Comparison of ENCODE assay signal across 18 cellular contexts in the genomic region with DNA sequence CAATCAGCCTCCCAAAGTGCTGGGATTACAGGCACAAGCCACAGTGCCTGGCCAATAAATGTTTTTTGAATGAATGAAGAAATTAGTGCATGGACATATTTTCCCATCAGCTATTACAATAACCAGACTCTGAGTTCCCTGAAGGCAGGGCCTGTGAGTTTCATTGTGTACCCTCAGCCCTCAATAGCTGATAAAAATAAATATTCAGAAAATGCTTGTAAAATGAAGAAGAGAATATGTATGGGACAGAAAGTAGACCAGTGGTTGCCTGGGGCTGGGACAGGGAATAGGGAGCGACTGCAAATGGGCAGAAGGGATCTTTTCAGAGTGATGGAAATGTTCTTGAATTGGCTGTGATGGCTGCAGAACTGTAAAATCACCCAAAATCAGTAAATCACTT. TPM values are rescaled to one million over a fixed set of nuclear protein-coding genes. Genes with fewer than 3 reads are reported as not detected.
DNase-seq lines count a peak whose midpoint lies in the region; ATAC-seq, FAIRE-seq and TF ChIP-seq lines count a peak whose summit lies in the region.
"Had no signal": no experiment of that assay in that cellular context is flagged by ENCODE, and none has a peak within 500 bp of the region (broad histone marks: within the 10 kb centered on the region; RNA-seq: fewer than 3 reads in every experiment).

No MANE protein-coding gene starts in this region.

- H3K4me3 Mint-ChIP-seq in CD4-positive, CD25-positive, alpha-beta regulatory T cell, result peak overlapping the region in 3 of 4 donors; percentile 22 to 80 (median 27)
- peak overlapping the region; percentile 0 for H3K4me3 Mint-ChIP-seq in activated T-helper 2 cell treated with anti-CD3 and anti-CD28 coated beads, Interferon-gamma antibody, Interleukin-2, Interleukin-4, amounts not matched to agents 10 μg/mL and 5 μg/mL and 100 μg/mL, durations not matched to agents 14 hours and 24 hours and 36 hours (ENCODE audit: low read depth)
- H3K4me3 Mint-ChIP-seq in neural crest cell (peak overlapping the region; percentile 68), immature natural killer cell (peak overlapping the region in 2 of 5 donors; percentile 27 to 52)

- H3K27ac ChIP-seq in A549, result no peak overlapping the region
- H3K27ac ChIP-seq in CD4-positive, CD25-positive, alpha-beta regulatory T cell (ENCODE audit: insufficient read depth, low read length, poor library complexity, severe bottlenecking), result no peak overlapping the region
- H3K27ac ChIP-seq in GM23248, result no peak overlapping the region
- H3K27ac ChIP-seq: SJSA1 had no signal

- no peak for TF ChIP-seq POLR2A in A549 (IDR thresholded peaks at IDR 0.05; ENCODE audit: low read length)

- POLR2A ChIA-PET in A549 (lab: Yijun Ruan, JAX), result interaction anchor here (2.9 kb wide), 1 partner anchor 89 kb away, joined by 19 read pairs; the partner anchor contains the start of gene ACTMAP

- TF ChIP-seq CTCF in A549 (IDR thresholded peaks at IDR 0.05) (no peak), neural crest cell (conservative IDR thresholded peaks at IDR 0.05) (no peak)

- DNase-seq in A549 (ENCODE audit: low read depth in 1 of 2, low spot score in 1 of 2) (no peak), neural crest cell (ENCODE audit: low read depth, low spot score) (no peak), immature natural killer cell (no peak), GM23248 (no peak), NCI-H146 treated with DMSO at 0.1 percent for 48 hours (lab: John Stamatoyannopoulos, UW; ENCODE audit: unreplicated experiment) (no peak)
- DNase-seq in CD4-positive, CD25-positive, alpha-beta regulatory T cell, result no peak
- DNase-seq in activated T-helper 2 cell treated with anti-CD3 and anti-CD28 coated beads, Interferon-gamma antibody, Interleukin-2, Interleukin-4, amounts not matched to agents 10 μg/mL and 5 μg/mL and 100 μg/mL, durations not matched to agents 14 hours and 24 hours and 36 hours (ENCODE audit: low spot score), result no peak
- DNase-seq in stimulated activated CD4-positive, alpha-beta T cell treated with anti-CD3 and anti-CD28 coated beads, Interleukin-4, amount 100 ng/mL, for 1 hour, result no peak
- DNase-seq: ACHN, DMS79 treated with DMSO at 0.1 percent for 48 hours, MM.1S, NCI-H1092, NCI-H1436 treated with DMSO at 0.1 percent for 48 hours, NCI-H2081, NCI-H2171 treated with DMSO at 0.1 percent for 48 hours, NCI-H446 treated with DMSO at 0.1 percent for 48 hours had no signal

- peak; percentile 81 for FAIRE-seq in A549 (lab: Jason Lieb, UNC)

- H2AFZ ChIP-seq in GM23248, result no peak overlapping the region

- in situ Hi-C loops in GM23248 (cut with MboI), result loop anchor here (25.0 kb wide), 1 partner anchor 476 kb away; no protein-coding TSS in a partner anchor

- TF ChIP-seq EP300 in A549 (IDR thresholded peaks at IDR 0.05), result no peak

- no peaks in the 10 kb centered on the region for H3K9me3 ChIP-seq in A549
- H3K9me3 ChIP-seq in CD4-positive, CD25-positive, alpha-beta regulatory T cell (ENCODE audit: control insufficient read depth in 2 of 2, low read length in 2 of 2), result no peaks in the 10 kb centered on the region
- H3K9me3 ChIP-seq in GM23248 (ENCODE audit: low read depth), result no peaks in the 10 kb centered on the region
- H3K9me3 ChIP-seq: SJSA1 had no signal

- H3K9me3 Mint-ChIP-seq in CD4-positive, CD25-positive, alpha-beta regulatory T cell, result no peaks in the 10 kb centered on the region
- H3K9me3 Mint-ChIP-seq in activated T-helper 2 cell treated with anti-CD3 and anti-CD28 coated beads, Interferon-gamma antibody, Interleukin-2, Interleukin-4, amounts not matched to agents 10 μg/mL and 5 μg/mL and 100 μg/mL, durations not matched to agents 14 hours and 24 hours and 36 hours, result no peaks in the 10 kb centered on the region
- no peaks in the 10 kb centered on the region for H3K9me3 Mint-ChIP-seq in neural crest cell
- H3K9me3 Mint-ChIP-seq in immature natural killer cell, result no peaks in the 10 kb centered on the region

- WGBS in A549 (ENCODE audit: missing lambda C conversion rate), result 69% methylated on average over 1 of the region's 1 CpG
- WGBS in GM23248 (ENCODE audit: low coverage in 1 of 2, low lambda C conversion rate in 2 of 2, missing lambda C conversion rate in 2 of 2), 2 experiments, result 88 to 90% methylated on average over 1 of the region's 1 CpG

- H3K79me2 ChIP-seq in GM23248 (ENCODE audit: insufficient read depth), result no peaks in the 10 kb centered on the region

- no peak overlapping the region for H3K9ac ChIP-seq in GM23248

- no peaks in the 10 kb centered on the region for H3K9me2 ChIP-seq in GM23248 (ENCODE audit: insufficient read depth)

- peaks cover 33% of the 10 kb centered on the region for H3F3A ChIP-seq in GM23248 (ENCODE audit: insufficient read depth)

- H3K27me3 Mint-ChIP-seq in CD4-positive, CD25-positive, alpha-beta regulatory T cell, result peaks cover 21% of the 10 kb centered on the region
- no peaks in the 10 kb centered on the region for H3K27me3 Mint-ChIP-seq in activated T-helper 2 cell treated with anti-CD3 and anti-CD28 coated beads, Interferon-gamma antibody, Interleukin-2, Interleukin-4, amounts not matched to agents 10 μg/mL and 5 μg/mL and 100 μg/mL, durations not matched to agents 14 hours and 24 hours and 36 hours (ENCODE audit: low read depth)
- peaks cover 5% of the 10 kb centered on the region for H3K27me3 Mint-ChIP-seq in neural crest cell (ENCODE audit: low read depth)
- H3K27me3 Mint-ChIP-seq in immature natural killer cell (ENCODE audit: low read depth in 3 of 3), result peaks cover 0 to 6% (median 5%) of the 10 kb centered on the region in 3 donors

- peaks cover 0 to 15% (median 4%) of the 10 kb centered on the region in 4 donors for H3K4me1 Mint-ChIP-seq in CD4-positive, CD25-positive, alpha-beta regulatory T cell
- H3K4me1 Mint-ChIP-seq in activated T-helper 2 cell treated with anti-CD3 and anti-CD28 coated beads, Interferon-gamma antibody, Interleukin-2, Interleukin-4, amounts not matched to agents 10 μg/mL and 5 μg/mL and 100 μg/mL, durations not matched to agents 14 hours and 24 hours and 36 hours (ENCODE audit: low read depth), result peaks cover 14% of the 10 kb centered on the region
- H3K4me1 Mint-ChIP-seq in neural crest cell, result no peaks in the 10 kb centered on the region
- H3K4me1 Mint-ChIP-seq in immature natural killer cell, result peaks cover 8 to 11% of the 10 kb centered on the region in 2 donors

- H3K36me3 Mint-ChIP-seq in CD4-positive, CD25-positive, alpha-beta regulatory T cell, result no peaks in the 10 kb centered on the region
- peaks cover 2% of the 10 kb centered on the region for H3K36me3 Mint-ChIP-seq in activated T-helper 2 cell treated with anti-CD3 and anti-CD28 coated beads, Interferon-gamma antibody, Interleukin-2, Interleukin-4, amounts not matched to agents 10 μg/mL and 5 μg/mL and 100 μg/mL, durations not matched to agents 14 hours and 24 hours and 36 hours (ENCODE audit: low read depth)
- no peaks in the 10 kb centered on the region for H3K36me3 Mint-ChIP-seq in neural crest cell (ENCODE audit: low read depth)
- no peaks in the 10 kb centered on the region for H3K36me3 Mint-ChIP-seq in immature natural killer cell

- no peaks in the 10 kb centered on the region for H3K36me3 ChIP-seq in CD4-positive, CD25-positive, alpha-beta regulatory T cell (ENCODE audit: control insufficient read depth, insufficient read depth, low read length)
- no peaks in the 10 kb centered on the region for H3K36me3 ChIP-seq in GM23248 (ENCODE audit: low read depth)
- H3K36me3 ChIP-seq: SJSA1 had no signal

- no peak overlapping the region for H3K4me3 ChIP-seq in A549
- no peak overlapping the region for H3K4me3 ChIP-seq in CD4-positive, CD25-positive, alpha-beta regulatory T cell (ENCODE audit: low read depth, low read length)
- H3K4me3 ChIP-seq in GM23248, result no peak overlapping the region
- H3K4me3 ChIP-seq: SJSA1 had no signal

- peak overlapping the region in 1 of 3 donors; percentile 72 for H3K27ac Mint-ChIP-seq in CD4-positive, CD25-positive, alpha-beta regulatory T cell
- H3K27ac Mint-ChIP-seq in activated T-helper 2 cell treated with anti-CD3 and anti-CD28 coated beads, Interferon-gamma antibody, Interleukin-2, Interleukin-4, amounts not matched to agents 10 μg/mL and 5 μg/mL and 100 μg/mL, durations not matched to agents 14 hours and 24 hours and 36 hours, result no peak overlapping the region
- no peak overlapping the region for H3K27ac Mint-ChIP-seq in neural crest cell (ENCODE audit: unreplicated experiment)
- H3K27ac Mint-ChIP-seq in immature natural killer cell, result peak overlapping the region in 1 of 6 donors; percentile 67

- TF ChIP-seq RAD21 in A549 (conservative IDR thresholded peaks at IDR 0.05 in 1 of 2, IDR thresholded peaks at IDR 0.05 in 1 of 2), result no peak

- no peaks in the 10 kb centered on the region for H4K20me1 ChIP-seq in GM23248 (ENCODE audit: insufficient read depth)

- H3K4me2 ChIP-seq in A549 (no peak overlapping the region), GM23248 (ENCODE audit: unreplicated experiment) (no peak overlapping the region)

- H3K4me1 ChIP-seq in A549, result peaks cover 34% of the 10 kb centered on the region
- H3K4me1 ChIP-seq in CD4-positive, CD25-positive, alpha-beta regulatory T cell (ENCODE audit: control insufficient read depth, insufficient read depth, low read length, poor library complexity, severe bottlenecking), result peaks cover 14% of the 10 kb centered on the region
- H3K4me1 ChIP-seq in GM23248 (ENCODE audit: insufficient read depth), result peaks cover 12% of the 10 kb centered on the region

- intact Hi-C loops in activated T-helper 2 cell treated with anti-CD3 and anti-CD28 coated beads, Interferon-gamma antibody, Interleukin-2, Interleukin-4, amounts not matched to agents 10 μg/mL and 5 μg/mL and 100 μg/mL, durations not matched to agents 14 hours and 24 hours and 36 hours (cut with micrococcal nuclease), result loop anchor here (1.0 to 5.0 kb wide), 4 partner anchors 29 to 481 kb away; partner anchors contain the start of gene NUMBL

- no peak for ATAC-seq in A549
- ATAC-seq in CD4-positive, CD25-positive, alpha-beta regulatory T cell (ENCODE audit: low read depth in 2 of 2), result no peak
- ATAC-seq: Panc1 had no signal

- CTCF ChIA-PET in A549 (lab: Yijun Ruan, JAX), result interaction anchor here (0.9 to 16.6 kb wide), 31 partner anchors 9 to 691 kb away, joined by 3 to 178 read pairs (median 16); partner anchors contain the start of genes ACTMAP, EGLN2, NUMBL and RAB4B

- no peaks in the 10 kb centered on the region for H3K27me3 ChIP-seq in CD4-positive, CD25-positive, alpha-beta regulatory T cell (ENCODE audit: control insufficient read depth, insufficient read depth, low read length)
- H3K27me3 ChIP-seq in GM23248 (replicated peaks; ENCODE audit: insufficient read depth), result no peaks in the 10 kb centered on the region
- H3K27me3 ChIP-seq: SJSA1 had no signal

RNA-seq across cellular contexts. Expression of gene NUMBL, which starts 28.8 kb away (rescaled TPM):
- polyA plus RNA-seq in A549 (2011; rRNA removed), result 19.4 and 21.1 TPM in 2 replicates
- polyA plus RNA-seq in A549 (2012; cell fraction: cytosol; rRNA removed), result 41.5 and 47.8 TPM in 2 replicates
- 114 and 125 TPM in 2 replicates for polyA plus RNA-seq in A549 (2012; cell fraction: nucleus; rRNA removed)
- 26.6 to 29.7 TPM (median 28.7 TPM) in 3 replicates for polyA plus RNA-seq in A549 (2017; fragmentation: RNase III; extraction: RNeasy Plus Mini Kit Qiagen cat#74134 plus additional on column Dnase treatment)
- polyA minus RNA-seq in A549 (2011; rRNA and poly(A)+ RNA removed), result 13.8 and 13.9 TPM in 2 replicates
- total RNA-seq in CD4-positive, CD25-positive, alpha-beta regulatory T cell, result 10.4 TPM
- polyA plus RNA-seq in CD4-positive, CD25-positive, alpha-beta regulatory T cell, result 1 to 10 TPM in 1 of 4 donors, under 1 TPM in 3; 0.17 to 1.3 (median 0.43) TPM
- total RNA-seq in activated T-helper 2 cell treated with anti-CD3 and anti-CD28 coated beads, Interferon-gamma antibody, Interleukin-2, Interleukin-4, amounts not matched to agents 10 μg/mL and 5 μg/mL and 100 μg/mL, durations not matched to agents 14 hours and 24 hours and 36 hours, result 18.0 and 27.0 TPM in 2 replicates
- total RNA-seq in neural crest cell, result 21.4 and 26.8 TPM in 2 replicates
- polyA plus RNA-seq in immature natural killer cell, result 1 to 10 TPM in 2 of 3 donors, not detected in 1; 1.3 to 1.7 TPM
- 33.4 and 49.7 TPM in 2 replicates for total RNA-seq in GM23248 (2014; rRNA removed; shearing (Covaris generic))
- 30.8 and 35.1 TPM in 2 replicates for polyA plus RNA-seq in GM23248 (2016; fragmentation: Nextera tagmentation; extraction: Ambion mirVana)

RNA-seq across cellular contexts. Expression of gene COQ8B, which starts 55.1 kb away (rescaled TPM):
- 43.9 and 47.2 TPM in 2 replicates for polyA plus RNA-seq in A549 (2011; rRNA removed)
- 55.5 and 70.2 TPM in 2 replicates for polyA plus RNA-seq in A549 (2012; cell fraction: cytosol; rRNA removed)
- 158 and 174 TPM in 2 replicates for polyA plus RNA-seq in A549 (2012; cell fraction: nucleus; rRNA removed)
- polyA plus RNA-seq in A549 (2017; fragmentation: RNase III; extraction: RNeasy Plus Mini Kit Qiagen cat#74134 plus additional on column Dnase treatment), result 55.3 to 64.9 TPM (median 63.6 TPM) in 3 replicates
- 55.3 TPM in 2 replicates for polyA minus RNA-seq in A549 (2011; rRNA and poly(A)+ RNA removed)
- 32.4 TPM for total RNA-seq in CD4-positive, CD25-positive, alpha-beta regulatory T cell
- 10 to 100 TPM; 10.6 to 15.0 (median 13.5) TPM for polyA plus RNA-seq in CD4-positive, CD25-positive, alpha-beta regulatory T cell
- total RNA-seq in activated T-helper 2 cell treated with anti-CD3 and anti-CD28 coated beads, Interferon-gamma antibody, Interleukin-2, Interleukin-4, amounts not matched to agents 10 μg/mL and 5 μg/mL and 100 μg/mL, durations not matched to agents 14 hours and 24 hours and 36 hours, result 33.5 and 36.7 TPM in 2 replicates
- total RNA-seq in neural crest cell, result 41.1 and 45.1 TPM in 2 replicates
- 10 to 100 TPM; 18.3 to 23.5 (median 20.8) TPM for polyA plus RNA-seq in immature natural killer cell
- total RNA-seq in GM23248 (2014; rRNA removed; shearing (Covaris generic)), result 28.6 and 43.4 TPM in 2 replicates
- polyA plus RNA-seq in GM23248 (2016; fragmentation: Nextera tagmentation; extraction: Ambion mirVana), result 13.4 and 15.2 TPM in 2 replicates

RNA-seq across cellular contexts. Expression of gene ITPKC, which starts 55.3 kb away (rescaled TPM):
- 6.5 and 8.7 TPM in 2 replicates for polyA plus RNA-seq in A549 (2011; rRNA removed)
- polyA plus RNA-seq in A549 (2012; cell fraction: cytosol; rRNA removed), result 6.6 and 7.7 TPM in 2 replicates
- 10.7 and 10.9 TPM in 2 replicates for polyA plus RNA-seq in A549 (2012; cell fraction: nucleus; rRNA removed)
- 7.9 to 8.6 TPM (median 8.1 TPM) in 3 replicates for polyA plus RNA-seq in A549 (2017; fragmentation: RNase III; extraction: RNeasy Plus Mini Kit Qiagen cat#74134 plus additional on column Dnase treatment)
- 13.8 and 14.2 TPM in 2 replicates for polyA minus RNA-seq in A549 (2011; rRNA and poly(A)+ RNA removed)
- 5.6 TPM for total RNA-seq in CD4-positive, CD25-positive, alpha-beta regulatory T cell
- polyA plus RNA-seq in CD4-positive, CD25-positive, alpha-beta regulatory T cell, result 1 to 10 TPM; 2.2 to 4.8 (median 4.5) TPM
- 7.4 and 8.4 TPM in 2 replicates for total RNA-seq in activated T-helper 2 cell treated with anti-CD3 and anti-CD28 coated beads, Interferon-gamma antibody, Interleukin-2, Interleukin-4, amounts not matched to agents 10 μg/mL and 5 μg/mL and 100 μg/mL, durations not matched to agents 14 hours and 24 hours and 36 hours
- 12.8 and 13.9 TPM in 2 replicates for total RNA-seq in neural crest cell
- polyA plus RNA-seq in immature natural killer cell, result 1 to 10 TPM; 3.8 to 8.1 (median 4.5) TPM
- 19.9 and 24.7 TPM in 2 replicates for total RNA-seq in GM23248 (2014; rRNA removed; shearing (Covaris generic))
- polyA plus RNA-seq in GM23248 (2016; fragmentation: Nextera tagmentation; extraction: Ambion mirVana), result 8.5 and 10.4 TPM in 2 replicates
